ENCODE assay signal across 1 cellular context in the genomic region with DNA sequence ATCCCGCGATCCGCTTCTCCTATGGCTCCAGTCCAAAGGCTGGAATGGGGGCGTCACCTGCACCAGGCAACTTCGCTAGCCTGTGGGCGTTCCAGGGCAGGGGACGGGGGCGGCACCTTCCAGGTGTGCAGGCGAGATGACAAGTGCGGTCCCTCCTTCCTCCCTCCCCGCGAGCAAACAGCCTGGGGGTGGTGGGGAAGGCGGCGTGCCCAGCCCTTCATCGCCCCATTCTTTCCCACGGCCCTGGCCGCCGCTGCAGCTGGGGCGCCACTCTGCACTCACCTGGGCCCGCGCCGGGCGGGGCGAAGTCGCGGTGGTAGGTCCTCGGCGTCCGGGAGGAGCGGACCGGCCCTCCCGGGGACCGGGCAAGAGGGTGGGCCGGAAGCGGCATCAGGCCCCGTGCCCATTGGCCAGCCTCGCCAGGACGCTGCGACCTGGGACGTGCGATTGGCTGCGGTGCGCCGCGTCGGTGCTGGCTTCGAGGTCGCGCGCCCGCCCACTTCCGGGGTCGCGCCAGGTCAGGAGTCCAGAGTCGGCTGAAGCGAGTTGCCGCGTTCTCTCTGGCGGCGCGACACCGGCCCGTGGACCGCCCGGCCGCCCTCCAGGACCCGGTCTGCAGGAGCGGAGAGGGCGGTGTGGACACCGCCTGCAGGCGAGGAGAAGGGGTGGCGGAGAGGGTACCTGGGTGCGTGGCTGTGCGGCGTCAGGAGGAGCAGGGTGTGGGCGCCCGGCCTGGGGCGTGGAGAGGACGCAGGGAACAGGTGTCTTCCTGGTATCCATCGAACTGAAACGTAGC.
A peak's percentile ranks its signal among the peaks of the same experiment; 100 is the strongest.
TF ChIP-seq lines count a peak whose summit lies in the region.

A gene with protein sequence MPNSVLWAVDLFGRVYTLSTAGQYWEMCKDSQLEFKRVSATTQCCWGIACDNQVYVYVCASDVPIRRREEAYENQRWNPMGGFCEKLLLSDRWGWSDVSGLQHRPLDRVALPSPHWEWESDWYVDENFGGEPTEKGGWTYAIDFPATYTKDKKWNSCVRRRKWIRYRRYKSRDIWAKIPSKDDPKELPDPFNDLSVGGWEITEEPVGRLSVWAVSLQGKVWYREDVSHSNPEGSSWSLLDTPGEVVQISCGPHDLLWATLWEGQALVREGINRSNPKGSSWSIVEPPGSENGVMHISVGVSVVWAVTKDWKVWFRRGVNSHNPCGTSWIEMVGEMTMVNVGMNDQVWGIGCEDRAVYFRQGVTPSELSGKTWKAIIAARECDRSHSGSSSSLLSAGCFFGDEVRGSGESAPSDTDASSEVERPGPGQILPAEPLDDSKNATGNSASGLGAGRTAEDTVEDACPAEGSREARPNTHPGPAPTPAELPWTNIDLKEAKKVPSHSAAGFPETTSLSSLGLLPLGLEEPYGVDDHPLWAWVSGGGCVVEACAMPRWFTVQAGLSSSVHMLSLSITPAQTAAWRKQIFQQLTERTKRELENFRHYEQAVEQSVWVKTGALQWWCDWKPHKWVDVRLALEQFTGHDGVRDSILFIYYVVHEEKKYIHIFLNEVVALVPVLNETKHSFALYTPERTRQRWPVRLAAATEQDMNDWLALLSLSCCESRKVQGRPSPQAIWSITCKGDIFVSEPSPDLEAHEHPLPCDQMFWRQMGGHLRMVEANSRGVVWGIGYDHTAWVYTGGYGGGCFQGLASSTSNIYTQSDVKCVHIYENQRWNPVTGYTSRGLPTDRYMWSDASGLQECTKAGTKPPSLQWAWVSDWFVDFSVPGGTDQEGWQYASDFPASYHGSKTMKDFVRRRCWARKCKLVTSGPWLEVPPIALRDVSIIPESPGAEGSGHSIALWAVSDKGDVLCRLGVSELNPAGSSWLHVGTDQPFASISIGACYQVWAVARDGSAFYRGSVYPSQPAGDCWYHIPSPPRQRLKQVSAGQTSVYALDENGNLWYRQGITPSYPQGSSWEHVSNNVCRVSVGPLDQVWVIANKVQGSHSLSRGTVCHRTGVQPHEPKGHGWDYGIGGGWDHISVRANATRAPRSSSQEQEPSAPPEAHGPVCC (minus strand): TSS at position 389 of the 796 bp plus-strand sequence. CDS start 6,086 bp downstream, outside the sequence.

TF ChIP-seq in HepG2, 621 proteins besides CTCF, POLR2A, EP300 and RAD21 (continued from another document and continues in another):
- TF ChIP-seq, protein P1, sequence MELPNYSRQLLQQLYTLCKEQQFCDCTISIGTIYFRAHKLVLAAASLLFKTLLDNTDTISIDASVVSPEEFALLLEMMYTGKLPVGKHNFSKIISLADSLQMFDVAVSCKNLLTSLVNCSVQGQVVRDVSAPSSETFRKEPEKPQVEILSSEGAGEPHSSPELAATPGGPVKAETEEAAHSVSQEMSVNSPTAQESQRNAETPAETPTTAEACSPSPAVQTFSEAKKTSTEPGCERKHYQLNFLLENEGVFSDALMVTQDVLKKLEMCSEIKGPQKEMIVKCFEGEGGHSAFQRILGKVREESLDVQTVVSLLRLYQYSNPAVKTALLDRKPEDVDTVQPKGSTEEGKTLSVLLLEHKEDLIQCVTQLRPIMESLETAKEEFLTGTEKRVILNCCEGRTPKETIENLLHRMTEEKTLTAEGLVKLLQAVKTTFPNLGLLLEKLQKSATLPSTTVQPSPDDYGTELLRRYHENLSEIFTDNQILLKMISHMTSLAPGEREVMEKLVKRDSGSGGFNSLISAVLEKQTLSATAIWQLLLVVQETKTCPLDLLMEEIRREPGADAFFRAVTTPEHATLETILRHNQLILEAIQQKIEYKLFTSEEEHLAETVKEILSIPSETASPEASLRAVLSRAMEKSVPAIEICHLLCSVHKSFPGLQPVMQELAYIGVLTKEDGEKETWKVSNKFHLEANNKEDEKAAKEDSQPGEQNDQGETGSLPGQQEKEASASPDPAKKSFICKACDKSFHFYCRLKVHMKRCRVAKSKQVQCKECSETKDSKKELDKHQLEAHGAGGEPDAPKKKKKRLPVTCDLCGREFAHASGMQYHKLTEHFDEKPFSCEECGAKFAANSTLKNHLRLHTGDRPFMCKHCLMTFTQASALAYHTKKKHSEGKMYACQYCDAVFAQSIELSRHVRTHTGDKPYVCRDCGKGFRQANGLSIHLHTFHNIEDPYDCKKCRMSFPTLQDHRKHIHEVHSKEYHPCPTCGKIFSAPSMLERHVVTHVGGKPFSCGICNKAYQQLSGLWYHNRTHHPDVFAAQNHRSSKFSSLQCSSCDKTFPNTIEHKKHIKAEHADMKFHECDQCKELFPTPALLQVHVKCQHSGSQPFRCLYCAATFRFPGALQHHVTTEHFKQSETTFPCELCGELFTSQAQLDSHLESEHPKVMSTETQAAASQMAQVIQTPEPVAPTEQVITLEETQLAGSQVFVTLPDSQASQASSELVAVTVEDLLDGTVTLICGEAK (IDR thresholded peaks at IDR 0.05): peak; percentile 35; the same call in 1 of the 2 replicates
- TF ChIP-seq, protein P1 (CRISPR knock-in tag; IDR thresholded peaks at IDR 0.05): no peak; the same call in 1 of the 2 replicates
- no peak for TF ChIP-seq MLXIP (CRISPR knock-in tag; IDR thresholded peaks at IDR 0.05; ENCODE audit: borderline replicate concordance)
- no peak for TF ChIP-seq MZF1 (CRISPR knock-in tag; IDR thresholded peaks at IDR 0.05; ENCODE audit: borderline replicate concordance)
- peak; percentile 85 for TF ChIP-seq ZNF574 (CRISPR knock-in tag; IDR thresholded peaks at IDR 0.05)
- peak; percentile 70 for TF ChIP-seq HNF4G (IDR thresholded peaks at IDR 0.05; ENCODE audit: borderline replicate concordance, low read depth, low read length)
- peak; percentile 73; the same call in 1 of the 2 replicates for TF ChIP-seq HNF4G (CRISPR knock-in tag; IDR thresholded peaks at IDR 0.05; ENCODE audit: borderline replicate concordance, low read depth)
- no peak for TF ChIP-seq SRSF4 (IDR thresholded peaks at IDR 0.05; ENCODE audit: low read depth, low read length, poor library complexity, severe bottlenecking)
- no peak for TF ChIP-seq ZNF550 (CRISPR knock-in tag; IDR thresholded peaks at IDR 0.05; ENCODE audit: borderline replicate concordance)
- TF ChIP-seq HOMEZ (CRISPR knock-in tag; IDR thresholded peaks at IDR 0.05; ENCODE audit: low read depth): 0 out of 2 replicates have a peak, but pooled peaks have one; percentile 27
- peak; percentile 70; the same call in 1 of the 2 replicates for TF ChIP-seq MYC (CRISPR knock-in tag; IDR thresholded peaks at IDR 0.05; ENCODE audit: borderline replicate concordance)
- TF ChIP-seq TCF7 (IDR thresholded peaks at IDR 0.05; ENCODE audit: low read depth): no peak
- TF ChIP-seq HNF1A (IDR thresholded peaks at IDR 0.05; ENCODE audit: low read depth): no peak
- TF ChIP-seq HNF1A (CRISPR knock-in tag; IDR thresholded peaks at IDR 0.05; ENCODE audit: borderline replicate concordance): 0 out of 2 replicates have a peak, but pooled peaks have one; percentile 37
- peak; percentile 91; the same call in 1 of the 2 replicates for TF ChIP-seq ZNF234 (CRISPR knock-in tag; conservative IDR thresholded peaks at IDR 0.05)
- no peak; the same call in 1 of the 2 replicates for TF ChIP-seq RFX5 (IDR thresholded peaks at IDR 0.05; ENCODE audit: low read depth, low read length)
- TF ChIP-seq ZNF543 (CRISPR knock-in tag; IDR thresholded peaks at IDR 0.05): 0 out of 2 replicates have a peak, but pooled peaks have one; percentile 50
- peak; percentile 88 for TF ChIP-seq POGZ (CRISPR knock-in tag; IDR thresholded peaks at IDR 0.05)
